1 cellular context compared by ENCODE assay signal in the genomic region with DNA sequence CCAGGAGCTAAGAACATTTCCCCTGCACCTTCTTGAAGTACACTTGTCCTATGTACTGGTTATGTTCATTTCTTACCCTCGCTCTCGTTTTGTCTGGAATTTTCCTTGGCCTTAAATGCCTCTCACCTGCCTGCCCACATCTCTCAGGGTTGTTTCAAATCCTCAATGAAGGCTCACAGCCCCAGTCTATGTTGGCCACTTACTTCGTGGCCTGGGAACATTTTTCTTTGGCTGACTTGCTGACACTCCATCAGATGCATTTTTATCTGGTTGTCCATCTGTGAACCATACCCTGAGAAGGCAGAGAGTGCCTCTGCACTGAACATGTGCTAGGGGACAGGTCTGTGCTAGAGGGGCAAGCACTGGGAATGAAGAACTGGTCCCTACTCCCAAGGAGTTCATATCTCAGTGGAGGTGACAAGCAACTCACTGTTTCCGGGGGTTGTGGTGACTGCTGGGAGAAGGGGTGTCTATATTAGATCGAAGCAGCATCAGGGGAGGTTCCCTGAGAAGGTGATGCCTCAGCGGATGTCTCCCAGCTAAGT.
A peak's percentile ranks its signal among the peaks of the same experiment; 100 is the strongest.
TF ChIP-seq lines count a peak whose summit lies in the region.

No MANE protein-coding gene starts in this region.

TF ChIP-seq in K562, 482 proteins besides CTCF, POLR2A, EP300 and RAD21:
- TF ChIP-seq SNIP1 (IDR thresholded peaks at IDR 0.05; ENCODE audit: low read depth) (no peak), GATA2 (CRISPR knock-in tag; IDR thresholded peaks at IDR 0.05) (0 out of 2 replicates have a peak, but pooled peaks have one; percentile 18), NFE2L1 (tag; IDR thresholded peaks at IDR 0.05; ENCODE audit: borderline replicate concordance, low read depth) (no peak)
